1 cellular context compared by ENCODE assay signal in the genomic region with DNA sequence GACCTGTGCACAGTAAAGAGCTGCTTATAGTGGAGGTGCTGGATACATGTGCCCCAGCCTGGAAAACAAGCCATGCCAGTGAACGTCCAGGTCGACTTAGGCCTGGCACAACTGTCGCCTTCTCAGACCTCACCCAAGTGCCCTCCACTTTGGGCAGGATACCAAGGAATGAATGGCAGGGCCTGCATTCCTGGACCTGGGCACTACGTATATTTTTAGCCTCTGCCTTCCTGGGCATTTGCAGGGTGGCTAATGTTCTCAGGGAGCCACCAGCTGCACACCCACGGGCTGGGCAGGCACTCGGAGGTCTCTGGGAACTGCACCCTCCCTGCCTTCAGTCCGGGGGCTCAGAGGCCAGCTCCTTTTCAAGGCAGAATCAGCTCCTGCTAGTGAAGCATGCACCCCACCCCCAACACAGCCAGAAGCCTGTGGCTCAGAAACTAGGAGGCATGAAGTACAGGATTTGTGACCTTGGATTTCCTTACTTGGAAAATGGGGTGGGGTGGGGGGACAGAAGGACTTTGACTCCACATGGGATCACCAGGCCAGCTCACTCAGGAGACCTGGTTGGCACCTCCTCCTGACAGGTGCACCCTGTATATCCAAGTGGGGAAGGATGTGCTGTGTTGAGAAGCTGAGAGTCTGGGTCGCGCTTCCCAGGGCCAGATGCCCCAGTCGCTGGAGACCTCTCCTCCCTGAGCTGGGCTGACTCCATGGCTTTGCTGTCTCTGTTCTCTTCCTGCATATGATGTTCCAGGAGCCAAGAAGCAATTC.
A peak's percentile ranks its signal among the peaks of the same experiment; 100 is the strongest.
TF ChIP-seq lines count a peak whose summit lies in the region.

No MANE protein-coding gene starts in this region.

TF ChIP-seq in HepG2, 621 proteins besides CTCF, POLR2A, EP300 and RAD21 (continued from another document and continues in another):
- TF ChIP-seq, protein P1, sequence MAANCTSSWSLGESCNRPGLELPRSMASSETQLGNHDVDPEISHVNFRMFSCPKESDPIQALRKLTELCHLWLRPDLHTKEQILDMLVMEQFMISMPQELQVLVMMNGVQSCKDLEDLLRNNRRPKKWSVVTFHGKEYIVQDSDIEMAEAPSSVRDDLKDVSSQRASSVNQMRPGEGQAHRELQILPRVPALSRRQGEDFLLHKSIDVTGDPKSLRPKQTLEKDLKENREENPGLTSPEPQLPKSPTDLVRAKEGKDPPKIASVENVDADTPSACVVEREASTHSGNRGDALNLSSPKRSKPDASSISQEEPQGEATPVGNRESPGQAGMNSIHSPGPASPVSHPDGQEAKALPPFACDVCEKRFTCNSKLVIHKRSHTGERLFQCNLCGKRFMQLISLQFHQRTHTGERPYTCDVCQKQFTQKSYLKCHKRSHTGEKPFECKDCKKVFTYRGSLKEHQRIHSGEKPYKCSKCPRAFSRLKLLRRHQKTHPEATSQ (CRISPR knock-in tag; IDR thresholded peaks at IDR 0.05; ENCODE audit: borderline replicate concordance) = no peak
- TF ChIP-seq ZNF468 (CRISPR knock-in tag; IDR thresholded peaks at IDR 0.05) (no peak), KLF15 (CRISPR knock-in tag; IDR thresholded peaks at IDR 0.05; ENCODE audit: borderline replicate concordance) (no peak), ZNF124 (CRISPR knock-in tag; IDR thresholded peaks at IDR 0.05) (no peak), ZNF205 (CRISPR knock-in tag; IDR thresholded peaks at IDR 0.05) (no peak), DPF2 (CRISPR knock-in tag; IDR thresholded peaks at IDR 0.05; ENCODE audit: borderline replicate concordance, low read depth) (peak; percentile 31; the same call in 1 of the 2 replicates), CBX1 (IDR thresholded peaks at IDR 0.05; ENCODE audit: low read depth) (no peak), ZNF10 (CRISPR knock-in tag; IDR thresholded peaks at IDR 0.05; ENCODE audit: borderline replicate concordance, low read depth) (no peak), NFKBIZ (CRISPR knock-in tag; IDR thresholded peaks at IDR 0.05) (no peak), ZNF766 (CRISPR knock-in tag; IDR thresholded peaks at IDR 0.05; ENCODE audit: borderline replicate concordance) (no peak), SP1 (IDR thresholded peaks at IDR 0.05) (no peak), SP1 (CRISPR knock-in tag; IDR thresholded peaks at IDR 0.05) (no peak), STAT5B (CRISPR knock-in tag; IDR thresholded peaks at IDR 0.05) (no peak), MTA3 (CRISPR knock-in tag; IDR thresholded peaks at IDR 0.05) (no peak), ZNF773 (CRISPR knock-in tag; IDR thresholded peaks at IDR 0.05; ENCODE audit: borderline replicate concordance) (no peak), U2AF2 (IDR thresholded peaks at IDR 0.05; ENCODE audit: low read depth, low read length) (no peak), MEF2D (CRISPR knock-in tag; IDR thresholded peaks at IDR 0.05) (peak; percentile 75), POLR2G (IDR thresholded peaks at IDR 0.05; ENCODE audit: low read depth, low read length) (no peak; the same call in none of the 2 replicates), REXO4 (CRISPR knock-in tag; IDR thresholded peaks at IDR 0.05; ENCODE audit: borderline replicate concordance) (no peak), MXD4 (CRISPR knock-in tag; IDR thresholded peaks at IDR 0.05) (0 out of 2 replicates have a peak, but pooled peaks have one; percentile 31), ZNF430 (CRISPR knock-in tag; IDR thresholded peaks at IDR 0.05) (peak; percentile 46; the same call in 1 of the 2 replicates), ZSCAN20 (CRISPR knock-in tag; IDR thresholded peaks at IDR 0.05; ENCODE audit: borderline replicate concordance) (no peak), BHLHE40 (IDR thresholded peaks at IDR 0.05; ENCODE audit: low read length) (peak; percentile 52), SP4 (CRISPR knock-in tag; IDR thresholded peaks at IDR 0.05) (peak; percentile 69; the same call in 1 of the 2 replicates), ZNF569 (CRISPR knock-in tag; IDR thresholded peaks at IDR 0.05; ENCODE audit: borderline replicate concordance) (no peak), EHMT2 (IDR thresholded peaks at IDR 0.05; ENCODE audit: borderline replicate concordance, low read depth, low read length) (0 out of 2 replicates have a peak, but pooled peaks have one; percentile 23), ZNF850 (CRISPR knock-in tag; conservative IDR thresholded peaks at IDR 0.05) (no peak), SPEN (CRISPR knock-in tag; IDR thresholded peaks at IDR 0.05; ENCODE audit: low read depth) (peak; percentile 70), NFYC (CRISPR knock-in tag; IDR thresholded peaks at IDR 0.05) (no peak; the same call in 1 of the 2 replicates), ZNF570 (CRISPR knock-in tag; IDR thresholded peaks at IDR 0.05; ENCODE audit: borderline replicate concordance) (no peak), ZNF501 (CRISPR knock-in tag; IDR thresholded peaks at IDR 0.05) (peak; percentile 74), ZNF496 (CRISPR knock-in tag; IDR thresholded peaks at IDR 0.05; ENCODE audit: insufficient replicate concordance) (no peak), YY1 (IDR thresholded peaks at IDR 0.05; ENCODE audit: insufficient read depth, insufficient replicate concordance, low read depth, low read length) (no peak), ARHGAP35 (CRISPR knock-in tag; IDR thresholded peaks at IDR 0.05; ENCODE audit: borderline replicate concordance) (0 out of 2 replicates have a peak, but pooled peaks have one; percentile 21), SOX6 (IDR thresholded peaks at IDR 0.05) (no peak), SOX6 (CRISPR knock-in tag; IDR thresholded peaks at IDR 0.05) (peak; percentile 56; the same call in 1 of the 2 replicates), MTA1 (CRISPR knock-in tag; IDR thresholded peaks at IDR 0.05; ENCODE audit: borderline replicate concordance) (peak; percentile 73), ZNF547 (CRISPR knock-in tag; IDR thresholded peaks at IDR 0.05) (peak; percentile 51; the same call in 1 of the 2 replicates), GLI4 (CRISPR knock-in tag; IDR thresholded peaks at IDR 0.05; ENCODE audit: borderline replicate concordance) (0 out of 2 replicates have a peak, but pooled peaks have one; percentile 65), GABPB1 (CRISPR knock-in tag; IDR thresholded peaks at IDR 0.05) (peak; percentile 40; the same call in 1 of the 2 replicates), XBP1 (CRISPR knock-in tag; IDR thresholded peaks at IDR 0.05) (no peak), ZNF709 (CRISPR knock-in tag; IDR thresholded peaks at IDR 0.05) (no peak; the same call in 1 of the 2 replicates), NKX3-1 (CRISPR knock-in tag; IDR thresholded peaks at IDR 0.05) (no peak), KDM4B (CRISPR knock-in tag; IDR thresholded peaks at IDR 0.05) (no peak), NAIF1 (CRISPR knock-in tag; IDR thresholded peaks at IDR 0.05; ENCODE audit: borderline replicate concordance) (no peak), SMAD1 (CRISPR knock-in tag; IDR thresholded peaks at IDR 0.05; ENCODE audit: borderline replicate concordance, low read depth) (0 out of 2 replicates have a peak, but pooled peaks have one; percentile 50), NFE2L2 (IDR thresholded peaks at IDR 0.05; ENCODE audit: low read length) (no peak), ZNF143 (CRISPR knock-in tag; IDR thresholded peaks at IDR 0.05) (no peak), ZNF564 (CRISPR knock-in tag; IDR thresholded peaks at IDR 0.05) (no peak), ZNF552 (CRISPR knock-in tag; IDR thresholded peaks at IDR 0.05; ENCODE audit: borderline replicate concordance) (no peak), CCDC6 (CRISPR knock-in tag; IDR thresholded peaks at IDR 0.05) (no peak), PLRG1 (conservative IDR thresholded peaks at IDR 0.05) (no peak), SP5 (CRISPR knock-in tag; IDR thresholded peaks at IDR 0.05; ENCODE audit: borderline replicate concordance, low read depth) (peak; percentile 77)
- TF ChIP-seq, protein P2, sequence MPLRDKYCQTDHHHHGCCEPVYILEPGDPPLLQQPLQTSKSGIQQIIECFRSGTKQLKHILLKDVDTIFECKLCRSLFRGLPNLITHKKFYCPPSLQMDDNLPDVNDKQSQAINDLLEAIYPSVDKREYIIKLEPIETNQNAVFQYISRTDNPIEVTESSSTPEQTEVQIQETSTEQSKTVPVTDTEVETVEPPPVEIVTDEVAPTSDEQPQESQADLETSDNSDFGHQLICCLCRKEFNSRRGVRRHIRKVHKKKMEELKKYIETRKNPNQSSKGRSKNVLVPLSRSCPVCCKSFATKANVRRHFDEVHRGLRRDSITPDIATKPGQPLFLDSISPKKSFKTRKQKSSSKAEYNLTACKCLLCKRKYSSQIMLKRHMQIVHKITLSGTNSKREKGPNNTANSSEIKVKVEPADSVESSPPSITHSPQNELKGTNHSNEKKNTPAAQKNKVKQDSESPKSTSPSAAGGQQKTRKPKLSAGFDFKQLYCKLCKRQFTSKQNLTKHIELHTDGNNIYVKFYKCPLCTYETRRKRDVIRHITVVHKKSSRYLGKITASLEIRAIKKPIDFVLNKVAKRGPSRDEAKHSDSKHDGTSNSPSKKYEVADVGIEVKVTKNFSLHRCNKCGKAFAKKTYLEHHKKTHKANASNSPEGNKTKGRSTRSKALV (CRISPR knock-in tag; IDR thresholded peaks at IDR 0.05) = no peak
- TF ChIP-seq, protein P3, sequence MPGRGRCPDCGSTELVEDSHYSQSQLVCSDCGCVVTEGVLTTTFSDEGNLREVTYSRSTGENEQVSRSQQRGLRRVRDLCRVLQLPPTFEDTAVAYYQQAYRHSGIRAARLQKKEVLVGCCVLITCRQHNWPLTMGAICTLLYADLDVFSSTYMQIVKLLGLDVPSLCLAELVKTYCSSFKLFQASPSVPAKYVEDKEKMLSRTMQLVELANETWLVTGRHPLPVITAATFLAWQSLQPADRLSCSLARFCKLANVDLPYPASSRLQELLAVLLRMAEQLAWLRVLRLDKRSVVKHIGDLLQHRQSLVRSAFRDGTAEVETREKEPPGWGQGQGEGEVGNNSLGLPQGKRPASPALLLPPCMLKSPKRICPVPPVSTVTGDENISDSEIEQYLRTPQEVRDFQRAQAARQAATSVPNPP (CRISPR knock-in tag; IDR thresholded peaks at IDR 0.05) = no peak; the same call in 1 of the 2 replicates
- TF ChIP-seq, protein P4, sequence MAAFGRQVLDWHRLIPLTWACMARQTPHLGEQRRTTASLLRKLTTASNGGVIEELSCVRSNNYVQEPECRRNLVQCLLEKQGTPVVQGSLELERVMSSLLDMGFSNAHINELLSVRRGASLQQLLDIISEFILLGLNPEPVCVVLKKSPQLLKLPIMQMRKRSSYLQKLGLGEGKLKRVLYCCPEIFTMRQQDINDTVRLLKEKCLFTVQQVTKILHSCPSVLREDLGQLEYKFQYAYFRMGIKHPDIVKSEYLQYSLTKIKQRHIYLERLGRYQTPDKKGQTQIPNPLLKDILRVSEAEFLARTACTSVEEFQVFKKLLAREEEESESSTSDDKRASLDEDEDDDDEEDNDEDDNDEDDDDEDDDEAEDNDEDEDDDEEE (CRISPR knock-in tag; IDR thresholded peaks at IDR 0.05) = peak; percentile 82; the same call in 1 of the 2 replicates
- TF ChIP-seq, protein P5, sequence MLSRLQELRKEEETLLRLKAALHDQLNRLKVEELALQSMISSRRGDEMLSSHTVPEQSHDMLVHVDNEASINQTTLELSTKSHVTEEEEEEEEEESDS (CRISPR knock-in tag; IDR thresholded peaks at IDR 0.05; ENCODE audit: borderline replicate concordance) = no peak
- TF ChIP-seq, protein P6, sequence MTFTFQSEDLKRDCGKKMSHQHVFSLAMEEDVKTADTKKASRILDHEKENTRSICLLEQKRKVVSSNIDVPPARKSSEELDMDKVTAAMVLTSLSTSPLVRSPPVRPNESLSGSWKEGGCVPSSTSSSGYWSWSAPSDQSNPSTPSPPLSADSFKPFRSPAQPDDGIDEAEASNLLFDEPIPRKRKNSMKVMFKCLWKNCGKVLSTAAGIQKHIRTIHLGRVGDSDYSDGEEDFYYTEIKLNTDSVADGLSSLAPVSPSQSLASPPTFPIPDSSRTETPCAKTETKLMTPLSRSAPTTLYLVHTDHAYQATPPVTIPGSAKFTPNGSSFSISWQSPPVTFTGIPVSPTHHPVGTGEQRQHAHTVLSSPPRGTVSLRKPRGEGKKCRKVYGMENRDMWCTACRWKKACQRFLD (CRISPR knock-in tag; IDR thresholded peaks at IDR 0.05; ENCODE audit: borderline replicate concordance) = no peak
- TF ChIP-seq, protein P7, sequence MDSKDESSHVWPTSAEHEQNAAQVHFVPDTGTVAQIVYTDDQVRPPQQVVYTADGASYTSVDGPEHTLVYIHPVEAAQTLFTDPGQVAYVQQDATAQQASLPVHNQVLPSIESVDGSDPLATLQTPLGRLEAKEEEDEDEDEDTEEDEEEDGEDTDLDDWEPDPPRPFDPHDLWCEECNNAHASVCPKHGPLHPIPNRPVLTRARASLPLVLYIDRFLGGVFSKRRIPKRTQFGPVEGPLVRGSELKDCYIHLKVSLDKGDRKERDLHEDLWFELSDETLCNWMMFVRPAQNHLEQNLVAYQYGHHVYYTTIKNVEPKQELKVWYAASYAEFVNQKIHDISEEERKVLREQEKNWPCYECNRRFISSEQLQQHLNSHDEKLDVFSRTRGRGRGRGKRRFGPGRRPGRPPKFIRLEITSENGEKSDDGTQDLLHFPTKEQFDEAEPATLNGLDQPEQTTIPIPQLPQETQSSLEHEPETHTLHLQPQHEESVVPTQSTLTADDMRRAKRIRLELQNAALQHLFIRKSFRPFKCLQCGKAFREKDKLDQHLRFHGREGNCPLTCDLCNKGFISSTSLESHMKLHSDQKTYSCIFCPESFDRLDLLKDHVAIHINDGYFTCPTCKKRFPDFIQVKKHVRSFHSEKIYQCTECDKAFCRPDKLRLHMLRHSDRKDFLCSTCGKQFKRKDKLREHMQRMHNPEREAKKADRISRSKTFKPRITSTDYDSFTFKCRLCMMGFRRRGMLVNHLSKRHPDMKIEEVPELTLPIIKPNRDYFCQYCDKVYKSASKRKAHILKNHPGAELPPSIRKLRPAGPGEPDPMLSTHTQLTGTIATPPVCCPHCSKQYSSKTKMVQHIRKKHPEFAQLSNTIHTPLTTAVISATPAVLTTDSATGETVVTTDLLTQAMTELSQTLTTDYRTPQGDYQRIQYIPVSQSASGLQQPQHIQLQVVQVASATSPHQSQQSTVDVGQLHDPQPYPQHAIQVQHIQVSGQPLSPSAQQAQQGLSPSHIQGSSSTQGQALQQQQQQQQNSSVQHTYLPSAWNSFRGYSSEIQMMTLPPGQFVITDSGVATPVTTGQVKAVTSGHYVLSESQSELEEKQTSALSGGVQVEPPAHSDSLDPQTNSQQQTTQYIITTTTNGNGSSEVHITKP (CRISPR knock-in tag; IDR thresholded peaks at IDR 0.05; ENCODE audit: low read depth) = no peak
- TF ChIP-seq, protein P8, sequence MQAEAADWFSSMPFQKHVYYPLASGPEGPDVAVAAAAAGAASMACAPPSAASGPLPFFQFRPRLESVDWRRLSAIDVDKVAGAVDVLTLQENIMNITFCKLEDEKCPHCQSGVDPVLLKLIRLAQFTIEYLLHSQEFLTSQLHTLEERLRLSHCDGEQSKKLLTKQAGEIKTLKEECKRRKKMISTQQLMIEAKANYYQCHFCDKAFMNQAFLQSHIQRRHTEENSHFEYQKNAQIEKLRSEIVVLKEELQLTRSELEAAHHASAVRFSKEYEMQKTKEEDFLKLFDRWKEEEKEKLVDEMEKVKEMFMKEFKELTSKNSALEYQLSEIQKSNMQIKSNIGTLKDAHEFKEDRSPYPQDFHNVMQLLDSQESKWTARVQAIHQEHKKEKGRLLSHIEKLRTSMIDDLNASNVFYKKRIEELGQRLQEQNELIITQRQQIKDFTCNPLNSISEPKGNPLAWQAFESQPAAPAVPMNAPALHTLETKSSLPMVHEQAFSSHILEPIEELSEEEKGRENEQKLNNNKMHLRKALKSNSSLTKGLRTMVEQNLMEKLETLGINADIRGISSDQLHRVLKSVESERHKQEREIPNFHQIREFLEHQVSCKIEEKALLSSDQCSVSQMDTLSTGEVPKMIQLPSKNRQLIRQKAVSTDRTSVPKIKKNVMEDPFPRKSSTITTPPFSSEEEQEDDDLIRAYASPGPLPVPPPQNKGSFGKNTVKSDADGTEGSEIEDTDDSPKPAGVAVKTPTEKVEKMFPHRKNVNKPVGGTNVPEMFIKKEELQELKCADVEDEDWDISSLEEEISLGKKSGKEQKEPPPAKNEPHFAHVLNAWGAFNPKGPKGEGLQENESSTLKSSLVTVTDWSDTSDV (CRISPR knock-in tag; IDR thresholded peaks at IDR 0.05) = no peak
